ENCODE assay signal across 8 cellular contexts in the genomic region with DNA sequence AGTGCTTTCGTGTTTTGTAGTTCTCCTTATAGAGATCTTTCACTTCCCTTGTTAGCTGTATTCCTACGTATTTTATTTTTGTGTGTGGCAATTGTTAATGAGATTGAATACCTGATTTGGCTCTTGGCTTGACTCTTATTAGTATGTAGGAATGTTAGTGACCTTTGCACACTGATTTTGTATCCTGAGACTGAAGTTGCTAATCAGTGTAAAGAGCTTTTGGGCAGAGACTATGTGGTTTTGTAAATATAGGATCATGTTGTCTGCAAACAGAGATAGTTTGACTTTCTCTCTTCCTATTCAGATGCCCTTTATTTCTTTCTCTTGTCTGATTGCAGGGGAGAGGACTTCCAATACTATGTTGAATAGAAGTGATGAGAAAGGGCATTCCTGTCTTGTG.
"Had no signal": no experiment of that assay in that cellular context is flagged by ENCODE, and none has a peak within 500 bp of the region (broad histone marks: within the 10 kb centered on the region; RNA-seq: fewer than 3 reads in every experiment).

No MANE protein-coding gene starts in this region.

- H2AFZ ChIP-seq: GM23338 had no signal

- H3K4me1 Mint-ChIP-seq: IgD-negative memory B cell had no signal

- H3K4me2 ChIP-seq: GM23338 had no signal

- H3K9me3 ChIP-seq: HAP-1 had no signal

- DNase-seq: H7, HFFc6, KBM-7 had no signal

- H3K4me3 ChIP-seq: GM23338, HAP-1 had no signal

- ATAC-seq: GM23338, HCT116 had no signal

- H3K4me3 Mint-ChIP-seq: GM23338, HFFc6, IgD-negative memory B cell had no signal

- H3K36me3 ChIP-seq: HAP-1 had no signal

- H3K36me3 Mint-ChIP-seq: IgD-negative memory B cell had no signal

- FAIRE-seq: HTR-8/SVneo had no signal

- H3K27ac Mint-ChIP-seq: GM23338, HFFc6, IgD-negative memory B cell had no signal

- H3K4me1 ChIP-seq: HAP-1 had no signal

- H3K9me3 Mint-ChIP-seq: GM23338 had no signal

- H3K27me3 Mint-ChIP-seq: IgD-negative memory B cell had no signal
